Comparison of ENCODE assay signal across 13 cellular contexts in the genomic region with DNA sequence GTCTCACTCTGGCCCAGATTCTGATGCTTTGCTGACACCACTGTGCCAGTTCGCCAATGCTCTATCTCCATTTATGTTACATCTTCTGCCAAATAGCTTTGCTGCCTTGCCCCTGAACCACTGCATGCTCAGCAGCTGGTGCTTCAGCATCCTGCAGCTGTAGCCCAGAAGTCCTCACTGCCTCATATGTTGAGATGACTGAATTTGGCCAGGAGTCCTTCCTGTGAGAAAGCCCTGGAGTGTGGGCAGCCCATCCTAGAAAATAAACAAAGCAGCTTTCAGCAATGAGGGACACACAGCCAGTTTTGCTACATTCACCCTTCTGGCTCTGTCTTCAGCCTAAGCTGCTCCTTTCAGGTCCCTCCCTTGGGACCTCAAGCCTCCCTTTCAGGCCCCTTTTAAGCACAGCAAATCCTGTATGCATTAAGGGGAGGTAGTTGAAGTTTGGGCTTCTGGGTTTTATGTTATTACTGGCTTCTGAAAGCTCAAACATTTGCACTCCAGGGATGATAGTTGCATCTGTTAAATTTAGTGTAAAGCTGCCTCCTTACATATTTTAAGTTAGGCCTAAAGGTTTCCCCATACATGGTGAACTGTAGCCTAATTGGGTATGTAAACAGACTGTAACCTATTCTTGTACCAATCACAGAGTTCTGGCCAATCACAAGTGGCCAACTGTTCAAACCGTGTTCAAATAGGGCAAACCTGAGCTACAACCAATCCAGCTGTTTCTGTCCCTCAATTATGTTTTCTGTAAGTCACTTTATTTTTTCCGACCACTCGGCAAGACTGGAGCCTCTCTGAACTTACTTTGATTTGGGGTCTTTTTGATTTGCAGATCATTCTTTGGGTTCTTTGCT. TPM values are rescaled to one million over a fixed set of nuclear protein-coding genes. Genes with fewer than 3 reads are reported as not detected.
DNase-seq lines count a peak whose midpoint lies in the region; ATAC-seq and TF ChIP-seq lines count a peak whose summit lies in the region.
"Had no signal": no experiment of that assay in that cellular context is flagged by ENCODE, and none has a peak within 500 bp of the region (broad histone marks: within the 10 kb centered on the region; RNA-seq: fewer than 3 reads in every experiment).

No MANE protein-coding gene starts in this region.

- peaks cover 14% of the 10 kb centered on the region for H3K4me1 Mint-ChIP-seq in glutamatergic neuron (ENCODE audit: low read depth, unreplicated experiment)

- CTCF ChIA-PET in AG04450 (lab: Charles Lee) = interaction anchor here (1.3 to 3.4 kb wide), 3 partner anchors 16 to 72 kb away, joined by 3 to 40 read pairs (median 7); partner anchors contain the start of gene SRD5A3

- POLR2A ChIA-PET in AG04450 (lab: Yijun Ruan, JAX) = no interaction called here

- TF ChIP-seq CTCF in AG04450 (IDR thresholded peaks at IDR 0.05; ENCODE audit: low read depth, low read length) (no peak), glutamatergic neuron (IDR thresholded peaks at IDR 0.05; ENCODE audit: partially characterized antibody, unreplicated experiment) (no peak)

- H3K4me3 Mint-ChIP-seq in glutamatergic neuron (ENCODE audit: unreplicated experiment) = peak overlapping the region; percentile 98

- no peaks in the 10 kb centered on the region for H3K27me3 ChIP-seq in AG04450 (ENCODE audit: control insufficient read depth, insufficient read depth, low read length)
- H3K27me3 ChIP-seq: testis had no signal

- H3K27me3 Mint-ChIP-seq in glutamatergic neuron (ENCODE audit: unreplicated experiment) = peaks cover 13% of the 10 kb centered on the region

- H3K27ac ChIP-seq in AG04450 (ENCODE audit: low read depth, low read length) = peak overlapping the region; percentile 52
- H3K27ac ChIP-seq: testis had no signal

- H3K9me3 Mint-ChIP-seq in glutamatergic neuron (ENCODE audit: unreplicated experiment) = peaks cover 13% of the 10 kb centered on the region

- no peak overlapping the region for H3K4me3 ChIP-seq in AG04450 (ENCODE audit: low read depth, low read length)
- H3K4me3 ChIP-seq: testis had no signal

- H3K27ac Mint-ChIP-seq in glutamatergic neuron (ENCODE audit: unreplicated experiment) = peak overlapping the region; percentile 79

- no peaks in the 10 kb centered on the region for H3K9me3 ChIP-seq in AG04450 (ENCODE audit: control insufficient read depth, insufficient read depth, low read length)
- H3K9me3 ChIP-seq: testis had no signal

- no peaks in the 10 kb centered on the region for H3K36me3 Mint-ChIP-seq in glutamatergic neuron (ENCODE audit: unreplicated experiment)

- DNase-seq in AG04450 (ENCODE audit: low read depth, low spot score) (peak; percentile 46), DMS53 (lab: John Stamatoyannopoulos, UW) (peak; percentile 60), SHP77 (lab: John Stamatoyannopoulos, UW) (peak; percentile 38 to 53), glutamatergic neuron (no peak), NCI-H2196 treated with DMSO at 0.1 percent for 48 hours (lab: John Stamatoyannopoulos, UW; ENCODE audit: unreplicated experiment) (no peak), G401 (ENCODE audit: low spot score) (no peak), NCI-H146 (lab: John Stamatoyannopoulos, UW) (no peak)
- DNase-seq: activated naive CD4-positive, alpha-beta T cell treated with Interleukin-2 at 50 U/mL for 16 hours; COR-L47; MM.1S; testis had no signal

- no peak for ATAC-seq in HG03469 (IDR thresholded peaks at IDR 0.05; ENCODE audit: unreplicated experiment)
- ATAC-seq: activated CD4-positive, CD25-positive, alpha-beta regulatory T cell treated with anti-CD3 and anti-CD28 coated beads, Interleukin-2, amount 50 U/mL, for 24 hours had no signal

- in situ Hi-C loops in G401 (cut with HindIII; ENCODE audit: low sequenced_read_pairs) = no loop called here

RNA-seq across cellular contexts. Expression of gene TMEM165, which starts 2.1 kb away (rescaled TPM):
- 134 and 146 TPM in 2 replicates for polyA plus RNA-seq in AG04450 (2011; rRNA removed)
- 170 and 176 TPM in 2 replicates for polyA minus RNA-seq in AG04450 (2011; rRNA and poly(A)+ RNA removed)
- total RNA-seq in glutamatergic neuron (ENCODE audit: unreplicated experiment) = 78.0 TPM
- total RNA-seq in G401 (2014; rRNA removed; shearing (Covaris generic)) = 87.8 and 127 TPM in 2 replicates

RNA-seq across cellular contexts. Expression of gene SRD5A3, which starts 47.6 kb away (rescaled TPM):
- polyA plus RNA-seq in AG04450 (2011; rRNA removed) = 13.2 and 15.8 TPM in 2 replicates
- polyA minus RNA-seq in AG04450 (2011; rRNA and poly(A)+ RNA removed) = 7.7 and 9.3 TPM in 2 replicates
- total RNA-seq in glutamatergic neuron (ENCODE audit: unreplicated experiment) = 12.7 TPM
- 7.9 and 13.4 TPM in 2 replicates for total RNA-seq in G401 (2014; rRNA removed; shearing (Covaris generic))

Comparison
In these comparisons a context has a peak if more than half of its experiments do, and no peak if none do; other contexts are left out.
1. DNase-seq: peak in AG04450 (single experiment), DMS53 (single experiment) and SHP77 (2 of 2); none in glutamatergic neuron (single experiment), NCI-H2196 treated with DMSO at 0.1 percent for 48 hours (single experiment), G401 (single experiment) and NCI-H146 (single experiment).